Comparison of ENCODE assay signal across 25 cellular contexts in the genomic region with DNA sequence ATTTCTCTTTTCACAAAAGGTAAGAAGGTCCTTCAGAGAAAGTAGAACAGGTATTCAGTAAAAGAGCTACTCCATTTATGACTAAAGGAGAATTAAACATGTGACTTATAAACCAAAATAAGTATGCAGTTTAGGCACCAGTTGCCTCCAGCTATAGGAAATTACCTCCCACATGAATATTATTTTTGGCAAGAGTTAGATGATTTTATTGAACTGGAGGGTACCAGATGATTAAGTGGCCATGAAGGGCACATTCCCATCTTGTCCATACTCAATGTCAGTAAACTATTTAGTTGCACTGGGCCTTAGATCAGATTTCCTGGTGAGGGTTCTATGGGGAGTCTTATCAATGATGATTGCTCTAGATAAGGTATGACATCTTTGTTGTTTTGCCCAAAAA.
"Had no signal": no experiment of that assay in that cellular context is flagged by ENCODE, and none has a peak within 500 bp of the region (broad histone marks: within the 10 kb centered on the region; RNA-seq: fewer than 3 reads in every experiment).

No MANE protein-coding gene starts in this region.

- H3K36me3 Mint-ChIP-seq: activated CD8-positive, alpha-beta memory T cell treated with anti-CD3 and anti-CD28 coated beads, Interleukin-2, amount 10 ng/mL, durations not matched to agents 7 days and 5 days; activated naive CD4-positive, alpha-beta T cell treated with anti-CD3 and anti-CD28 coated beads, Interleukin-2, amount 50 U/mL, for 72 hours had no signal

- H3K9me3 Mint-ChIP-seq: activated naive CD4-positive, alpha-beta T cell treated with anti-CD3 and anti-CD28 coated beads, Interleukin-2, amount 50 U/mL, for 72 hours; activated T-cell treated with anti-CD3 and anti-CD28 coated beads, Interleukin-2, amount 50 U/mL, for 24 hours; activated T-helper 1 cell treated with anti-CD3 and anti-CD28 coated beads, Interleukin-12 subunit alpha, Interleukin-12 subunit beta, Interleukin-2, Interleukin-4 antibody, amounts not matched to agents 30 ng/mL and 10 ng/mL and 1 ng/mL, durations not matched to agents 14 hours and 24 hours and 36 hours had no signal

- FAIRE-seq: astrocyte, RCC 7860 had no signal

- H3K27ac Mint-ChIP-seq: activated CD8-positive, alpha-beta memory T cell treated with anti-CD3 and anti-CD28 coated beads, Interleukin-2, amount 10 ng/mL, durations not matched to agents 7 days and 5 days; activated naive CD4-positive, alpha-beta T cell treated with anti-CD3 and anti-CD28 coated beads, Interleukin-2, amount 50 U/mL, for 72 hours; activated T-cell treated with anti-CD3 and anti-CD28 coated beads, Interleukin-2, amount 50 U/mL, for 24 hours; activated T-helper 1 cell treated with anti-CD3 and anti-CD28 coated beads, Interleukin-12 subunit alpha, Interleukin-12 subunit beta, Interleukin-2, Interleukin-4 antibody, amounts not matched to agents 30 ng/mL and 10 ng/mL and 1 ng/mL, durations not matched to agents 14 hours and 24 hours and 36 hours; brain had no signal

- H3K4me3 Mint-ChIP-seq: activated CD8-positive, alpha-beta memory T cell treated with anti-CD3 and anti-CD28 coated beads, Interleukin-2, amount 10 ng/mL, durations not matched to agents 7 days and 5 days; activated T-cell treated with anti-CD3 and anti-CD28 coated beads, Interleukin-2, amount 50 U/mL, for 24 hours; activated T-helper 1 cell treated with anti-CD3 and anti-CD28 coated beads, Interleukin-12 subunit alpha, Interleukin-12 subunit beta, Interleukin-2, Interleukin-4 antibody, amounts not matched to agents 30 ng/mL and 10 ng/mL and 1 ng/mL, durations not matched to agents 14 hours and 24 hours and 36 hours; brain; central memory CD8-positive, alpha-beta T cell had no signal

- H3K27ac ChIP-seq: SK-N-MC had no signal

- H3K4me1 Mint-ChIP-seq: activated CD8-positive, alpha-beta memory T cell treated with anti-CD3 and anti-CD28 coated beads, Interleukin-2, amount 10 ng/mL, durations not matched to agents 7 days and 5 days; central memory CD8-positive, alpha-beta T cell had no signal

- H3K4me3 ChIP-seq: SK-N-MC had no signal

- DNase-seq: activated CD4-positive, alpha-beta T cell treated with anti-CD3 and anti-CD28 coated beads for 48 hours; activated CD4-positive, alpha-beta T cell treated with anti-CD3 and anti-CD28 coated beads, Interleukin-2, amount 50 U/mL, for 4 hours; activated CD4-positive, CD25-positive, alpha-beta regulatory T cell treated with anti-CD3 and anti-CD28 coated beads, Interleukin-2, amount 50 U/mL, for 72 hours; activated CD8-positive, alpha-beta memory T cell treated with anti-CD3 and anti-CD28 coated beads, Interleukin-2, amount 10 ng/mL, durations not matched to agents 7 days and 5 days; activated effector memory CD4-positive, alpha-beta T cell treated with Interleukin-2 at 50 U/mL for 16 hours; activated naive CD4-positive, alpha-beta T cell treated with Interleukin-2 at 50 U/mL for 16 hours; activated T-cell treated with anti-CD3 and anti-CD28 coated beads, Interleukin-2, amount 50 U/mL, for 24 hours; amygdala; Kasumi-1; KBM-7; NCI-H1092; NCI-H1417; NCI-H1694; NCI-H2029; NCI-H2107; NCI-H524; SIG-M5; SW 1271 had no signal

- H3K27me3 Mint-ChIP-seq: activated CD8-positive, alpha-beta memory T cell treated with anti-CD3 and anti-CD28 coated beads, Interleukin-2, amount 10 ng/mL, durations not matched to agents 7 days and 5 days; activated T-cell treated with anti-CD3 and anti-CD28 coated beads, Interleukin-2, amount 50 U/mL, for 24 hours; central memory CD8-positive, alpha-beta T cell had no signal
